8 cellular contexts compared by ENCODE assay signal in genomic region chr19:1512671-1513491, GRCh38. TPM values are rescaled to one million over a fixed set of nuclear protein-coding genes. Genes with fewer than 3 reads are reported as not detected.
DNase-seq lines count a peak whose midpoint lies in the region; ATAC-seq and TF ChIP-seq lines count a peak whose summit lies in the region.

A gene with protein sequence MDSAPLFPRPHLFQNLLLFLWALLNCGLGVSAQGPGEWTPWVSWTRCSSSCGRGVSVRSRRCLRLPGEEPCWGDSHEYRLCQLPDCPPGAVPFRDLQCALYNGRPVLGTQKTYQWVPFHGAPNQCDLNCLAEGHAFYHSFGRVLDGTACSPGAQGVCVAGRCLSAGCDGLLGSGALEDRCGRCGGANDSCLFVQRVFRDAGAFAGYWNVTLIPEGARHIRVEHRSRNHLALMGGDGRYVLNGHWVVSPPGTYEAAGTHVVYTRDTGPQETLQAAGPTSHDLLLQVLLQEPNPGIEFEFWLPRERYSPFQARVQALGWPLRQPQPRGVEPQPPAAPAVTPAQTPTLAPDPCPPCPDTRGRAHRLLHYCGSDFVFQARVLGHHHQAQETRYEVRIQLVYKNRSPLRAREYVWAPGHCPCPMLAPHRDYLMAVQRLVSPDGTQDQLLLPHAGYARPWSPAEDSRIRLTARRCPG (minus strand): TSS chr19:1513019. CDS start chr19:1510943, 2,076 bp downstream.

- H3K27me3 ChIP-seq in left ventricle myocardium inferior (ENCODE audit: low read depth), result peaks cover 52% of the 10 kb centered on the region
- H3K27me3 ChIP-seq in spleen (replicated peaks in 1 of 7), result peaks cover 0 to 97% (median 48%) of the 10 kb centered on the region in 7 donors

- H3K27ac ChIP-seq in left ventricle myocardium inferior (replicated peaks) (peak within 1 kb of the TSS; percentile 90), spleen (peak within 1 kb of the TSS in 1 of 8 donors; percentile 24), substantia nigra (ENCODE audit: low read depth, low read length, poor library complexity, severe bottlenecking) (no peak within 1 kb of the TSS)

- H3K9me3 ChIP-seq in left ventricle myocardium inferior (replicated peaks) (no peaks in the 10 kb centered on the region), spleen (peaks cover 0 to 10% (median 0%) of the 10 kb centered on the region in 8 donors)

- ATAC-seq in GM19324 (IDR thresholded peaks at IDR 0.05; ENCODE audit: low FRiP score, unreplicated experiment), result no peak

- H3K4me3 ChIP-seq in left ventricle myocardium inferior, result peak within 1 kb of the TSS; percentile 71
- peak within 1 kb of the TSS in 7 of 8 donors; percentile 13 to 69 (median 37) for H3K4me3 ChIP-seq in spleen

- DNase-seq in RPMI8226, result peak; percentile 89
- DNase-seq in activated naive CD4-positive, alpha-beta T cell (lab: John Stamatoyannopoulos, UW), result peak in 3 of 4 experiments; percentile 23 to 56 (median 33)
- DNase-seq in left ventricle myocardium inferior, result peak; percentile 69
- DNase-seq in spleen, result no peak
- DNase-seq in NCI-H446 treated with DMSO at 0.1 percent for 48 hours (lab: John Stamatoyannopoulos, UW), result no peak
- DNase-seq in substantia nigra (lab: John Stamatoyannopoulos, UW), result no peak

- WGBS in spleen, 5 donors, result 3 to 19% (median 5%) methylated on average over 14 to 77 of the region's 77 CpGs

- TF ChIP-seq CTCF in left ventricle myocardium inferior (IDR thresholded peaks at IDR 0.05; ENCODE audit: borderline replicate concordance), result peak; percentile 31
- peak in 1 of 11 experiments; percentile 31 for TF ChIP-seq CTCF in spleen (IDR thresholded peaks at IDR 0.05 in 8 of 11, conservative IDR thresholded peaks at IDR 0.05 in 3 of 11)

- H3K36me3 ChIP-seq in left ventricle myocardium inferior, result no peaks in the 10 kb centered on the region
- H3K36me3 ChIP-seq in spleen, result no peaks in the 10 kb centered on the region

- intact Hi-C loops in left ventricle myocardium inferior (cut with micrococcal nuclease), result no loop called here
- intact Hi-C loops in spleen (cut with DNase I; ENCODE audit: low total_unique reads), result no loop called here

- H3K4me1 ChIP-seq in left ventricle myocardium inferior, result peaks cover 48% of the 10 kb centered on the region
- peaks cover 6 to 31% (median 17%) of the 10 kb centered on the region in 6 donors for H3K4me1 ChIP-seq in spleen

- TF ChIP-seq POLR2A in GM15510 (IDR thresholded peaks at IDR 0.05; ENCODE audit: borderline replicate concordance, extremely low read depth, insufficient read length) (peak; percentile 42), spleen (IDR thresholded peaks at IDR 0.05) (no peak)

RNA-seq across cellular contexts. Expression of the gene that starts here (rescaled TPM):
- total RNA-seq in left ventricle myocardium inferior (36.8 TPM), spleen (1 to 10 TPM in 4 of 7 donors, under 1 TPM in 3; 0.26 to 2.0 (median 1.3) TPM)
- polyA plus RNA-seq in spleen, result under 1 TPM; 0.13 to 0.42 (median 0.27) TPM

Comparison
In these comparisons a context has a peak if more than half of its experiments do, and no peak if none do; other contexts are left out.
1. RNA of the gene that starts here (total RNA-seq): 36.8 TPM in left ventricle myocardium inferior (single experiment); 0.26 to 2.0 TPM in spleen; every median in the first group is over 10 times any median in the second.
2. DNase-seq: peak in RPMI8226 (single experiment), activated naive CD4-positive, alpha-beta T cell (3 of 4) and left ventricle myocardium inferior (single experiment); none in spleen (single experiment), NCI-H446 treated with DMSO at 0.1 percent for 48 hours (single experiment) and substantia nigra (0 of 49).